Comparison of ENCODE assay signal across 8 cellular contexts in genomic region chr9:134066546-134066922, GRCh38. TPM values are rescaled to one million over a fixed set of nuclear protein-coding genes. Genes with fewer than 3 reads are reported as not detected.
DNase-seq lines count a peak whose midpoint lies in the region; ATAC-seq and FAIRE-seq lines count a peak whose summit lies in the region.

No MANE protein-coding gene starts in this region.

- peak overlapping the region; percentile 66 to 96 for H3K4me3 ChIP-seq in muscle layer of colon (ENCODE audit: low read depth in 1 of 2, low read length in 2 of 2)

- DNase-seq in NCI-H1417 (lab: John Stamatoyannopoulos, UW): peak in 2 of 3 experiments; percentile 40 to 63
- DNase-seq in NCI-H1417 treated with DMSO at 0.1 percent for 48 hours (lab: John Stamatoyannopoulos, UW): no peak
- DNase-seq in NAMALWA (ENCODE audit: low spot score): peak; percentile 43
- DNase-seq in cerebellar cortex (ENCODE audit: low spot score): peak; percentile 15
- DNase-seq in G401 (ENCODE audit: low spot score): no peak
- DNase-seq in RCC 7860 (ENCODE audit: low spot score): no peak

- no peaks in the 10 kb centered on the region for H3K9me3 ChIP-seq in muscle layer of colon (ENCODE audit: low read length)

- H3K27me3 ChIP-seq in muscle layer of colon (ENCODE audit: control insufficient read depth in 1 of 2, insufficient read depth in 2 of 2, low read length in 2 of 2): no peaks in the 10 kb centered on the region

- no peaks in the 10 kb centered on the region for H3K36me3 ChIP-seq in muscle layer of colon (ENCODE audit: insufficient read depth, low read length)

- H3K4me1 ChIP-seq in muscle layer of colon (ENCODE audit: insufficient read depth, low read length): peaks cover 44% of the 10 kb centered on the region

- FAIRE-seq in RCC 7860 (lab: Jason Lieb, UNC): no peak

- no peak for ATAC-seq in HG03139 (IDR thresholded peaks at IDR 0.05; ENCODE audit: unreplicated experiment)

- peak overlapping the region; percentile 91 for H3K27ac ChIP-seq in muscle layer of colon (ENCODE audit: low read depth, low read length)

- peak overlapping the region; percentile 47 for H3K9ac ChIP-seq in muscle layer of colon (ENCODE audit: low read length)

- in situ Hi-C loops in G401 (cut with HindIII; ENCODE audit: low sequenced_read_pairs): no loop called here

RNA-seq across cellular contexts. Expression of gene BRD3, which starts 1.3 kb away (rescaled TPM):
- 5.9 and 7.3 TPM in 2 replicates for total RNA-seq in G401 (2014; rRNA removed; shearing (Covaris generic))

RNA-seq across cellular contexts. Expression of gene BRD3OS, which starts 41.3 kb away (rescaled TPM):
- 32.9 and 50.7 TPM in 2 replicates for total RNA-seq in G401 (2014; rRNA removed; shearing (Covaris generic))

Comparison
In these comparisons a context has a peak if more than half of its experiments do, and no peak if none do; other contexts are left out.
1. DNase-seq: peak in NCI-H1417 (2 of 3), NAMALWA (single experiment) and cerebellar cortex (single experiment); none in NCI-H1417 treated with DMSO at 0.1 percent for 48 hours (single experiment), G401 (single experiment) and RCC 7860 (single experiment).